21 cellular contexts compared by ENCODE assay signal in genomic region chr11:68351450-68352275, GRCh38. TPM values are rescaled to one million over a fixed set of nuclear protein-coding genes. Genes with fewer than 3 reads are reported as not detected.
DNase-seq lines count a peak whose midpoint lies in the region; ATAC-seq, FAIRE-seq and TF ChIP-seq lines count a peak whose summit lies in the region.
"Had no signal": no experiment of that assay in that cellular context is flagged by ENCODE, and none has a peak within 500 bp of the region (broad histone marks: within the 10 kb centered on the region; RNA-seq: fewer than 3 reads in every experiment).

No MANE protein-coding gene starts in this region.

- H2BK20ac ChIP-seq in H1 (ENCODE audit: low read length), result no peak overlapping the region

- no peaks in the 10 kb centered on the region for H3K27me3 ChIP-seq in left ventricle myocardium inferior (ENCODE audit: low read depth)
- H3K27me3 ChIP-seq in H1 (replicated peaks in 1 of 4; ENCODE audit: control insufficient read depth in 3 of 4, extremely low read depth in 1 of 4, insufficient read depth in 3 of 4, low read length in 3 of 4), result no peaks in the 10 kb centered on the region
- no peaks in the 10 kb centered on the region for H3K27me3 ChIP-seq in osteoblast (ENCODE audit: insufficient read depth, low read length)
- H3K27me3 ChIP-seq in aorta (ENCODE audit: control insufficient read depth in 1 of 2, insufficient read depth in 2 of 2, low read length in 1 of 2), result no peaks in the 10 kb centered on the region
- no peaks in the 10 kb centered on the region for H3K27me3 ChIP-seq in brain microvascular endothelial cell (replicated peaks)
- H3K27me3 ChIP-seq: SJCRH30, spleen had no signal

- H3K4me3 ChIP-seq in left ventricle myocardium inferior, result no peak overlapping the region
- H3K4me3 ChIP-seq in H1 (ENCODE audit: extremely low read depth in 1 of 4, insufficient read depth in 2 of 4, low read depth in 3 of 4, low read length in 4 of 4), result no peak overlapping the region
- H3K4me3 ChIP-seq in osteoblast (ENCODE audit: insufficient read depth, low read length), result no peak overlapping the region
- no peak overlapping the region for H3K4me3 ChIP-seq in aorta (ENCODE audit: low read length in 2 of 2)
- H3K4me3 ChIP-seq in brain microvascular endothelial cell (ENCODE audit: low read depth, low read length), result no peak overlapping the region
- H3K4me3 ChIP-seq: SJCRH30, spleen had no signal

- H3K27ac ChIP-seq in left ventricle myocardium inferior (replicated peaks) (peak overlapping the region; percentile 92), H1 (ENCODE audit: low read depth, low read length) (no peak overlapping the region), osteoblast (ENCODE audit: low read depth, low read length) (no peak overlapping the region), aorta (ENCODE audit: low read depth in 1 of 2, low read length in 2 of 2) (peak overlapping the region; percentile 28 to 88), brain microvascular endothelial cell (no peak overlapping the region)
- H3K27ac ChIP-seq: SJCRH30, spleen had no signal

- H3K56ac ChIP-seq in H1 (replicated peaks; ENCODE audit: insufficient read length, low read depth, low read length), result no peak overlapping the region

- no peak overlapping the region for H2BK12ac ChIP-seq in H1 (ENCODE audit: low read depth, low read length)

- ATAC-seq in Right ventricle myocardium inferior (no peak), aorta (ENCODE audit: low FRiP score) (no peak)

- intact Hi-C loops in left ventricle myocardium inferior (cut with micrococcal nuclease), result no loop called here
- intact Hi-C loops in Right ventricle myocardium inferior (cut with DNase I), result loop anchor here (5.0 kb wide), 1 partner anchor 39 kb away; the partner anchor contains the start of gene LRP5
- intact Hi-C loops in aorta (cut with DNase I), result no loop called here

- H3K79me1 ChIP-seq in H1 (ENCODE audit: low read depth, low read length), result peaks cover 11% of the 10 kb centered on the region

- no peak overlapping the region for H2BK120ac ChIP-seq in H1 (replicated peaks; ENCODE audit: low read depth, low read length)

- DNase-seq in left ventricle myocardium inferior, result no peak
- no peak for DNase-seq in Right ventricle myocardium inferior (ENCODE audit: missing footprints)
- DNase-seq in H1 (ENCODE audit: low read depth in 1 of 2, low spot score in 2 of 2), result no peak
- DNase-seq in osteoblast (ENCODE audit: insufficient read length, low spot score, missing footprints), result peak; percentile 65
- peak in 1 of 2 donors; percentile 78 for DNase-seq in aorta
- no peak for DNase-seq in GM19238 (ENCODE audit: insufficient read length, low spot score)
- DNase-seq in NCI-H1694 (lab: John Stamatoyannopoulos, UW), result no peak
- DNase-seq in brain microvascular endothelial cell, result no peak
- DNase-seq: activated CD4-positive, CD25-positive, alpha-beta regulatory T cell; activated T-cell treated with anti-CD3 and anti-CD28 coated beads, Interleukin-2, amount 50 U/mL, for 48 hours; DMS153; head of caudate nucleus; KBM-7; naive B cell; NCI-H2081; NCI-H510A treated with DMSO at 0.1 percent for 48 hours; OCI-M1; posterior cingulate gyrus; SJCRH30; spleen; stimulated activated CD8-positive, alpha-beta memory T cell treated with anti-CD3 and anti-CD28 coated beads, Interleukin-4, amount 100 ng/mL, for 48 hours had no signal

- no peak for TF ChIP-seq EP300 in H1 (IDR thresholded peaks at IDR 0.05; ENCODE audit: borderline replicate concordance in 1 of 2, low read depth in 2 of 2, low read length in 2 of 2)

- no peak overlapping the region for H4K91ac ChIP-seq in H1 (replicated peaks; ENCODE audit: insufficient read length, low read length)

- H4K8ac ChIP-seq in H1 (ENCODE audit: extremely low read depth, insufficient read depth, low read length), result no peak overlapping the region

- no peaks in the 10 kb centered on the region for H3K9me3 ChIP-seq in left ventricle myocardium inferior (replicated peaks)
- H3K9me3 ChIP-seq in H1 (ENCODE audit: insufficient read depth in 2 of 2, low read depth in 1 of 2, low read length in 1 of 2), result no peaks in the 10 kb centered on the region; a peak in 1 of 4 replicates
- H3K9me3 ChIP-seq in osteoblast (ENCODE audit: low read depth, low read length), result no peaks in the 10 kb centered on the region
- no peaks in the 10 kb centered on the region for H3K9me3 ChIP-seq in aorta (ENCODE audit: control insufficient read depth, low read length)
- H3K9me3 ChIP-seq: SJCRH30, spleen had no signal

- no peak overlapping the region for H3K14ac ChIP-seq in H1 (ENCODE audit: insufficient read length)

- no peak overlapping the region for H2AFZ ChIP-seq in H1 (ENCODE audit: low read length)
- H2AFZ ChIP-seq in osteoblast (ENCODE audit: low read length), result no peak overlapping the region

- no peak for FAIRE-seq in H1 (lab: Jason Lieb, UNC)

- no peak overlapping the region; the same call in 1 of the 2 replicates for H2BK5ac ChIP-seq in H1 (ENCODE audit: low read depth, low read length)

- peaks cover 8% of the 10 kb centered on the region for H3K36me3 ChIP-seq in left ventricle myocardium inferior
- peaks cover 0 to 4% (median 0%) of the 10 kb centered on the region in 4 experiments; a peak in 1 of 8 replicates for H3K36me3 ChIP-seq in H1 (ENCODE audit: control insufficient read depth in 2 of 4, insufficient read depth in 4 of 4, low read length in 3 of 4)
- no peaks in the 10 kb centered on the region for H3K36me3 ChIP-seq in osteoblast (ENCODE audit: insufficient read depth, low read length)
- H3K36me3 ChIP-seq in aorta (ENCODE audit: control insufficient read depth in 1 of 2, insufficient read depth in 2 of 2, low read length in 1 of 2), result no peaks in the 10 kb centered on the region
- H3K36me3 ChIP-seq in brain microvascular endothelial cell (replicated peaks), result no peaks in the 10 kb centered on the region
- H3K36me3 ChIP-seq: spleen had no signal

- H4K5ac ChIP-seq in H1 (ENCODE audit: insufficient read length, low read depth, low read length), result no peak overlapping the region

- H3K4me2 ChIP-seq in H1 (ENCODE audit: insufficient read depth in 1 of 2, low read depth in 2 of 2, low read length in 2 of 2) (no peak overlapping the region), osteoblast (ENCODE audit: insufficient read depth, low read length) (no peak overlapping the region)

- TF ChIP-seq POLR2A in H1 (IDR thresholded peaks at IDR 0.05; ENCODE audit: control extremely low read depth in 1 of 2, low read depth in 2 of 2, low read length in 2 of 2), result no peak

- CTCF ChIA-PET in H1 (lab: Charles Lee; ENCODE audit: partially characterized antibody), result interaction anchor here (0.6 to 2.6 kb wide), 9 partner anchors 9 to 149 kb away, joined by 3 to 9 read pairs (median 4); no protein-coding TSS in a partner anchor

- H4K20me1 ChIP-seq in H1 (replicated peaks in 1 of 2; ENCODE audit: control insufficient read depth in 1 of 2, insufficient read depth in 2 of 2, low read length in 2 of 2), result peaks cover 3 to 10% of the 10 kb centered on the region in 2 experiments
- peaks cover 4% of the 10 kb centered on the region for H4K20me1 ChIP-seq in osteoblast (ENCODE audit: insufficient read depth, low read length)

- peaks cover 6% of the 10 kb centered on the region; the same call in 1 of the 2 replicates for H3K23me2 ChIP-seq in H1 (ENCODE audit: low read depth, low read length)

- in situ Hi-C loops in brain microvascular endothelial cell (cut with HindIII; ENCODE audit: low pct_ligation_motif_present, low sequenced_read_pairs), result no loop called here

- H2BK15ac ChIP-seq in H1 (ENCODE audit: low read length), result no peak overlapping the region

- no peak overlapping the region for H3K23ac ChIP-seq in H1 (ENCODE audit: insufficient read length)

- no peak overlapping the region for H3K9ac ChIP-seq in H1 (replicated peaks in 1 of 4; ENCODE audit: extremely low read depth in 1 of 4, low read depth in 3 of 4, low read length in 3 of 4)

- 94% methylated on average over 28 of the region's 32 CpGs; no CpG with 5 or more reads in 1 of the 2 experiments for WGBS in H1 (ENCODE audit: extremely low coverage in 1 of 2, insufficient coverage in 1 of 2, insufficient read length in 1 of 2, insufficient replicate concordance in 2 of 2, low coverage in 1 of 2, low lambda C conversion rate in 2 of 2, missing lambda C conversion rate in 1 of 2), 2 experiments
- 80 to 83% methylated on average over 32 of the region's 32 CpGs for WGBS in aorta, 2 donors

- peaks cover 0 to 9% of the 10 kb centered on the region in 2 experiments; a peak in 2 of 4 replicates for H3K79me2 ChIP-seq in H1 (ENCODE audit: control insufficient read depth in 1 of 2, insufficient read depth in 2 of 2, low read length in 2 of 2)
- no peaks in the 10 kb centered on the region for H3K79me2 ChIP-seq in osteoblast (ENCODE audit: insufficient read depth, low read length)

- no peak overlapping the region for H3K18ac ChIP-seq in H1 (ENCODE audit: extremely low read depth, low read length)

- TF ChIP-seq RAD21 in H1 (IDR thresholded peaks at IDR 0.05 in 1 of 2, conservative IDR thresholded peaks at IDR 0.05 in 1 of 2; ENCODE audit: low read depth in 2 of 2, low read length in 2 of 2), result no peak

- H3K4me1 ChIP-seq in left ventricle myocardium inferior (peaks cover 82% of the 10 kb centered on the region), H1 (replicated peaks in 1 of 4; ENCODE audit: control insufficient read depth in 3 of 4, insufficient read depth in 4 of 4, low read length in 3 of 4) (peaks cover 0 to 13% (median 7%) of the 10 kb centered on the region in 4 experiments; a peak in 6 of 7 replicates), osteoblast (ENCODE audit: insufficient read depth, low read length) (peaks cover 23% of the 10 kb centered on the region), aorta (ENCODE audit: control insufficient read depth in 1 of 2, insufficient read depth in 2 of 2, low read length in 2 of 2) (peaks cover 3% of the 10 kb centered on the region in 2 donors)
- H3K4me1 ChIP-seq: SJCRH30 had no signal

- no peak overlapping the region for H3K4ac ChIP-seq in H1 (replicated peaks; ENCODE audit: insufficient read length, low read depth, low read length)

- TF ChIP-seq CTCF in left ventricle myocardium inferior (IDR thresholded peaks at IDR 0.05; ENCODE audit: borderline replicate concordance), result no peak
- peak in 1 of 3 experiments; percentile 45; a peak in 1 of 4 replicates for TF ChIP-seq CTCF in H1 (IDR thresholded peaks at IDR 0.05; ENCODE audit: control extremely low read depth in 1 of 3, insufficient read depth in 1 of 3, low read depth in 1 of 3, low read length in 3 of 3)
- TF ChIP-seq CTCF in osteoblast (IDR thresholded peaks at IDR 0.05; ENCODE audit: extremely low read depth, low read depth, low read length), result no peak
- no peak for TF ChIP-seq CTCF in brain microvascular endothelial cell (IDR thresholded peaks at IDR 0.05; ENCODE audit: low read depth, low read length, missing control alignments)

- POLR2A ChIA-PET in H1 (lab: Charles Lee; ENCODE audit: partially characterized antibody), result interaction anchor here (1.1 to 1.7 kb wide), 5 partner anchors 9 to 30 kb away, joined by 3 to 4 read pairs (median 3); no protein-coding TSS in a partner anchor

- H2AK5ac ChIP-seq in H1 (ENCODE audit: low read depth, low read length), result peak overlapping the region; percentile 61; the same call in 1 of the 2 replicates

RNA-seq across cellular contexts. Expression of gene LRP5, which starts 39.3 kb away (rescaled TPM):
- 54.7 TPM for total RNA-seq in left ventricle myocardium inferior
- total RNA-seq in Right ventricle myocardium inferior, result 61.6 TPM
- total RNA-seq in H1 (2021; fragmentation: NEBNext Ultra II Directional; extraction: Animal tissue kit (Norgen Biotek cat#: 25700)), result 35.4 and 38.9 TPM in 2 replicates
- polyA plus RNA-seq in H1 (2011; rRNA removed), result 19.0 and 31.5 TPM in 2 replicates
- polyA plus RNA-seq in H1 (2011; cell fraction: cytosol; rRNA removed), result 13.8 TPM
- 38.9 TPM for polyA plus RNA-seq in H1 (2011; cell fraction: nucleus; rRNA removed)
- polyA plus RNA-seq in H1 (2012, experiment 1 of 2), result 17.8 to 35.8 TPM (median 32.9 TPM) in 4 replicates
- polyA plus RNA-seq in H1 (2012, experiment 2 of 2), result 29.9 TPM
- polyA plus RNA-seq in H1 (2013, experiment 1 of 2), result 62.7 TPM
- polyA plus RNA-seq in H1 (2013, experiment 2 of 2), result 63.2 TPM
- polyA minus RNA-seq in H1 (2011; rRNA and poly(A)+ RNA removed), result 22.5 and 24.7 TPM in 2 replicates
- 27.4 TPM for polyA minus RNA-seq in H1 (2011; cell fraction: cytosol; rRNA and poly(A)+ RNA removed)
- 23.6 TPM for polyA minus RNA-seq in H1 (2011; cell fraction: nucleus; rRNA and poly(A)+ RNA removed)
- total RNA-seq in osteoblast, result 16.3 and 18.6 TPM in 2 replicates
- total RNA-seq in aorta, result 100 to 1,000 TPM in 1 of 2 donors, 10 to 100 TPM in 1; 85.9 to 103 TPM
- polyA plus RNA-seq in aorta, result 10 to 100 TPM; 23.9 to 53.2 TPM

Comparison
In these comparisons a context has a peak if more than half of its experiments do, and no peak if none do; other contexts are left out.
1. H3K27ac ChIP-seq: peak in left ventricle myocardium inferior (single experiment) and aorta (2 of 2); none in H1 (single experiment), osteoblast (single experiment) and brain microvascular endothelial cell (single experiment).